ENCODE assay signal across 25 cellular contexts in genomic region chr4:89006307-89006706, GRCh38.
"Had no signal": no experiment of that assay in that cellular context is flagged by ENCODE, and none has a peak within 500 bp of the region (broad histone marks: within the 10 kb centered on the region; RNA-seq: fewer than 3 reads in every experiment).

No MANE protein-coding gene starts in this region.

- DNase-seq: activated CD4-positive, alpha-beta memory T cell treated with anti-CD3 and anti-CD28 coated beads for 36 hours; activated CD4-positive, alpha-beta T cell treated with anti-CD3 and anti-CD28 coated beads for 36 hours; activated CD4-positive, alpha-beta T cell treated with anti-CD3 and anti-CD28 coated beads, Interleukin-2, amount 10 ng/mL, durations not matched to agents 24 days and 14 days; activated CD4-positive, CD25-positive, alpha-beta regulatory T cell; activated CD4-positive, CD25-positive, alpha-beta regulatory T cell treated with anti-CD3 and anti-CD28 coated beads, Interleukin-2, amount 50 U/mL, for 72 hours; activated CD8-positive, alpha-beta memory T cell treated with anti-CD3 and anti-CD28 coated beads, Interleukin-2, amount 10 ng/mL, durations not matched to agents 7 days and 5 days; activated CD8-positive, alpha-beta memory T cell treated with anti-CD3 and anti-CD28 coated beads, Interleukin-2, amount 50 U/mL, for 4 hours; activated CD8-positive, alpha-beta T cell treated with anti-CD3 and anti-CD28 coated beads, Interleukin-2, amount 10 ng/mL, durations not matched to agents 7 days and 5 days; activated gamma-delta T cell; activated naive CD4-positive, alpha-beta T cell; activated naive CD4-positive, alpha-beta T cell treated with anti-CD3 and anti-CD28 coated beads, Interleukin-2, amount 10 ng/mL, durations not matched to agents 7 days and 5 days; activated naive CD8-positive, alpha-beta T cell treated with anti-CD3 and anti-CD28 coated beads, Interleukin-2, amount 10 ng/mL, durations not matched to agents 7 days and 5 days; activated T-cell treated with anti-CD3 and anti-CD28 coated beads, Interleukin-2, amount 50 U/mL, for 24 hours; activated T-cell treated with anti-CD3 and anti-CD28 coated beads, Interleukin-2, amount 50 U/mL, for 72 hours; dorsolateral prefrontal cortex; effector memory CD4-positive, alpha-beta T cell; endodermal cell; foreskin keratinocyte; gastrocnemius medialis; glutamatergic neuron; heart left ventricle; T-helper 1 cell; T-helper 17 cell; T1000; WERI-Rb-1 had no signal
